ENCODE assay signal across 8 cellular contexts in genomic region chr15:74843445-74843828, GRCh38. TPM values are rescaled to one million over a fixed set of nuclear protein-coding genes. Genes with fewer than 3 reads are reported as not detected.
DNase-seq lines count a peak whose midpoint lies in the region; ATAC-seq and TF ChIP-seq lines count a peak whose summit lies in the region.

No MANE protein-coding gene starts in this region.

- no peak for DNase-seq in T-cell
- no peak for DNase-seq in fibroblast of pulmonary artery (ENCODE audit: low read depth)
- DNase-seq in retinal pigment epithelial cell (ENCODE audit: low read depth) = no peak
- no peak for DNase-seq in stimulated activated CD8-positive, alpha-beta memory T cell treated with anti-CD3 and anti-CD28 coated beads, Interleukin-4, amount 100 ng/mL, for 48 hours
- no peak for DNase-seq in stimulated activated CD4-positive, alpha-beta T cell treated with anti-CD3 and anti-CD28 coated beads, Interleukin-2, amount 100 ng/mL, for 48 hours
- no peak for DNase-seq in SKM-1 (lab: John Stamatoyannopoulos, UW; ENCODE audit: unreplicated experiment)
- DNase-seq in LoVo (ENCODE audit: low spot score) = no peak

- H3K36me3 Mint-ChIP-seq in T-cell = peaks cover 22% of the 10 kb centered on the region

- no peak for ATAC-seq in T-cell (replicated peaks in 1 of 4)

- peak overlapping the region; percentile 29; the same call in 1 of the 2 replicates for H3K4me3 ChIP-seq in GM08714 (ENCODE audit: low read length)
- H3K4me3 ChIP-seq in fibroblast of pulmonary artery (replicated peaks; ENCODE audit: low read depth, low read length) = peak overlapping the region; percentile 66
- peak overlapping the region; percentile 34 for H3K4me3 ChIP-seq in retinal pigment epithelial cell (ENCODE audit: low read length)

- POLR2A ChIA-PET in T-cell (lab: Charles Lee) = interaction anchor here in 1 of 2 donors (0.6 kb wide), 1 partner anchor 608 kb away, joined by 13 read pairs; the partner anchor contains the start of gene SIN3A

- H3K9me3 Mint-ChIP-seq in T-cell = no peaks in the 10 kb centered on the region

- peak overlapping the region; percentile 75 to 86 (median 80) for H3K4me3 Mint-ChIP-seq in T-cell

- TF ChIP-seq CTCF in fibroblast of pulmonary artery (IDR thresholded peaks at IDR 0.05; ENCODE audit: low read length, missing control alignments) (no peak), retinal pigment epithelial cell (conservative IDR thresholded peaks at IDR 0.05; ENCODE audit: low read depth, low read length) (no peak)

- no peaks in the 10 kb centered on the region for H3K27me3 Mint-ChIP-seq in T-cell

- peak overlapping the region; percentile 96 to 97 for H3K27ac Mint-ChIP-seq in T-cell

- CTCF ChIA-PET in T-cell (lab: Charles Lee) = interaction anchor here in 1 of 2 donors (1.2 to 2.8 kb wide), 3 partner anchors 50 to 63 kb away, joined by 5 to 18 read pairs (median 6); partner anchors contain the start of gene FAM219B

- H3K4me1 Mint-ChIP-seq in T-cell = peaks cover 48 to 64% (median 54%) of the 10 kb centered on the region in 3 donors

RNA-seq across cellular contexts. Expression of gene ULK3, which starts 0.5 kb away (rescaled TPM):
- 100 to 1,000 TPM in 3 of 5 donors, 10 to 100 TPM in 2; 53.4 to 112 (median 101) TPM for total RNA-seq in T-cell

RNA-seq across cellular contexts. Expression of gene CPLX3, which starts 17.0 kb away (rescaled TPM):
- total RNA-seq in T-cell = under 1 TPM in 3 of 5 donors, not detected in 2; 0.16 to 0.50 (median 0.26) TPM

RNA-seq across cellular contexts. Expression of gene SCAMP2, which starts 29.7 kb away (rescaled TPM):
- 100 to 1,000 TPM in 3 of 5 donors, 10 to 100 TPM in 2; 76.8 to 141 (median 134) TPM for total RNA-seq in T-cell

RNA-seq across cellular contexts. Expression of gene LMAN1L, which starts 30.8 kb away (rescaled TPM):
- total RNA-seq in T-cell = 1 to 10 TPM in 1 of 5 donors, under 1 TPM in 4; 0.42 to 1.6 (median 0.44) TPM

RNA-seq across cellular contexts. Expression of gene MPI, which starts 46.4 kb away (rescaled TPM):
- 10 to 100 TPM; 36.5 to 74.1 (median 66.1) TPM for total RNA-seq in T-cell
